In the genomic region with DNA sequence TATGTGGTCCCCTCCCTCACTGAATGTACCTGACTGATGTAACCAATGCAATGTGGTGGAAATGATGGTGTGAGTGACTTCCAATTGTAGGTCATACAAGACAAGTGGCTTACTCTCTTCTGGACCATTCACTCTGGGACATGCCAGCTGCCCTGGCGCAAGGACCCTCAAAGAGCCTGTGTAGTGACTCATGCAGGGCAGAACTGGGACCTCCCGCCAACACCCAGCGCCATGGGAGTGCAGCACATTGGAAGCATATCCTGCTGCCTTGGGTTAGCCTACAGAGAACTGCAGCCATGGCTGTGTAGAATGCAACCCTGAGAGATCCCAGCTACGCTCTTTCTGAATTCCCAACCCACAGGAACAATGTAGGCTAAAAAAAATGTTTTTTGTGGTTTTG, we compare ENCODE assay signal across 28 cellular contexts.
"Had no signal": no experiment of that assay in that cellular context is flagged by ENCODE, and none has a peak within 500 bp of the region (broad histone marks: within the 10 kb centered on the region; RNA-seq: fewer than 3 reads in every experiment).

No MANE protein-coding gene starts in this region.

- H3K27me3 Mint-ChIP-seq: stimulated activated memory B cell treated with anti-CD40 and anti-IgM and Interleukin-4, amounts not matched to agents 10 μg/mL and 1 μg/mL and 100 μg/mL, for 72 hours; stimulated activated naive CD8-positive, alpha-beta T cell treated with anti-CD3 and anti-CD28 coated beads, Interleukin-15, amount 100 ng/mL, for 72 hours; stimulated activated naive CD8-positive, alpha-beta T cell treated with anti-CD3 and anti-CD28 coated beads, Interleukin-15, Interleukin-2, amounts not matched to agents 100 ng/mL and 50 ng/mL, for 24 hours had no signal

- H3K4me3 Mint-ChIP-seq: stimulated activated effector memory CD8-positive, alpha-beta T cell treated with anti-CD3 and anti-CD28 coated beads, Interleukin-12 subunit alpha, Interleukin-12 subunit beta, amount 100 ng/mL, for 72 hours; stimulated activated memory B cell treated with anti-CD40 and anti-IgM and Interleukin-4, amounts not matched to agents 10 μg/mL and 1 μg/mL and 100 μg/mL, for 72 hours; stimulated activated naive B cell treated with anti-CD40 and anti-IgM and Interleukin-4, amounts not matched to agents 10 μg/mL and 1 μg/mL and 100 μg/mL, for 72 hours; stimulated activated naive CD8-positive, alpha-beta T cell treated with anti-CD3 and anti-CD28 coated beads, Interleukin-15, amount 100 ng/mL, for 72 hours; stimulated activated naive CD8-positive, alpha-beta T cell treated with anti-CD3 and anti-CD28 coated beads, Interleukin-15, Interleukin-2, amounts not matched to agents 100 ng/mL and 50 ng/mL, for 24 hours; type B pancreatic cell had no signal

- H3K9me3 Mint-ChIP-seq: stimulated activated effector memory CD8-positive, alpha-beta T cell treated with anti-CD3 and anti-CD28 coated beads, Interleukin-12 subunit alpha, Interleukin-12 subunit beta, amount 100 ng/mL, for 72 hours; stimulated activated memory B cell treated with anti-CD40 and anti-IgM and Interleukin-4, amounts not matched to agents 10 μg/mL and 1 μg/mL and 100 μg/mL, for 72 hours; stimulated activated naive B cell treated with anti-CD40 and anti-IgM and Interleukin-4, amounts not matched to agents 10 μg/mL and 1 μg/mL and 100 μg/mL, for 72 hours; stimulated activated naive CD8-positive, alpha-beta T cell treated with anti-CD3 and anti-CD28 coated beads, Interleukin-15, amount 100 ng/mL, for 72 hours; stimulated activated naive CD8-positive, alpha-beta T cell treated with anti-CD3 and anti-CD28 coated beads, Interleukin-15, Interleukin-2, amounts not matched to agents 100 ng/mL and 50 ng/mL, for 24 hours; type B pancreatic cell had no signal

- H3K27ac Mint-ChIP-seq: stimulated activated effector memory CD8-positive, alpha-beta T cell treated with anti-CD3 and anti-CD28 coated beads, Interleukin-12 subunit alpha, Interleukin-12 subunit beta, amount 100 ng/mL, for 72 hours; stimulated activated memory B cell treated with anti-CD40 and anti-IgM and Interleukin-4, amounts not matched to agents 10 μg/mL and 1 μg/mL and 100 μg/mL, for 72 hours; stimulated activated naive B cell treated with anti-CD40 and anti-IgM and Interleukin-4, amounts not matched to agents 10 μg/mL and 1 μg/mL and 100 μg/mL, for 72 hours; stimulated activated naive CD8-positive, alpha-beta T cell treated with anti-CD3 and anti-CD28 coated beads, Interleukin-15, amount 100 ng/mL, for 72 hours; stimulated activated naive CD8-positive, alpha-beta T cell treated with anti-CD3 and anti-CD28 coated beads, Interleukin-15, Interleukin-2, amounts not matched to agents 100 ng/mL and 50 ng/mL, for 24 hours; type B pancreatic cell had no signal

- DNase-seq: stimulated activated CD4-positive, alpha-beta T cell treated with anti-CD3 and anti-CD28 coated beads, Interleukin-2, amount 100 ng/mL, for 24 hours; stimulated activated CD4-positive, alpha-beta T cell treated with anti-CD3 and anti-CD28 coated beads, Interleukin-2, amount 100 ng/mL, for 48 hours; stimulated activated CD4-positive, alpha-beta T cell treated with anti-CD3 and anti-CD28 coated beads, Interleukin-4, amount 100 ng/mL, for 1 hour; stimulated activated CD4-positive, alpha-beta T cell treated with anti-CD3 and anti-CD28 coated beads, Interleukin-4, amount 100 ng/mL, for 24 hours; stimulated activated CD4-positive, alpha-beta T cell treated with anti-CD3 and anti-CD28 coated beads, Interleukin-4, amount 100 ng/mL, for 4 hours; stimulated activated CD8-positive, alpha-beta memory T cell treated with anti-CD3 and anti-CD28 coated beads, Interleukin-4, amount 100 ng/mL, for 48 hours; stimulated activated naive B cell treated with anti-CD40 and anti-IgM and Interleukin-4, amounts not matched to agents 10 μg/mL and 1 μg/mL and 100 μg/mL, for 72 hours; stimulated activated naive CD4-positive, alpha-beta T cell; stimulated activated naive CD8-positive, alpha-beta T cell treated with anti-CD3 and anti-CD28 coated beads, Interleukin-15, amount 100 ng/mL, for 72 hours; stimulated activated naive CD8-positive, alpha-beta T cell treated with anti-CD3 and anti-CD28 coated beads, Interleukin-15, Interleukin-2, amounts not matched to agents 100 U/mL and 50 U/mL, for 24 hours; stomach; substantia nigra; testis; thyroid gland; transverse colon; trophoblast cell; upper lobe of right lung; uterus had no signal

- H3K9me3 ChIP-seq: stomach, suprapubic skin, testis, thoracic aorta, thyroid gland, tibial artery, tibial nerve, transverse colon, upper lobe of left lung, upper lobe of right lung, uterus, vagina had no signal

- H3K4me3 ChIP-seq: stomach, suprapubic skin, testis, thoracic aorta, thyroid gland, tibial artery, tibial nerve, transverse colon, upper lobe of left lung, upper lobe of right lung, uterus, vagina had no signal

- H3K36me3 Mint-ChIP-seq: stimulated activated effector memory CD8-positive, alpha-beta T cell treated with anti-CD3 and anti-CD28 coated beads, Interleukin-12 subunit alpha, Interleukin-12 subunit beta, amount 100 ng/mL, for 72 hours; stimulated activated memory B cell treated with anti-CD40 and anti-IgM and Interleukin-4, amounts not matched to agents 10 μg/mL and 1 μg/mL and 100 μg/mL, for 72 hours; stimulated activated naive B cell treated with anti-CD40 and anti-IgM and Interleukin-4, amounts not matched to agents 10 μg/mL and 1 μg/mL and 100 μg/mL, for 72 hours had no signal

- H3K27me3 ChIP-seq: stomach, suprapubic skin, testis, thyroid gland, tibial artery, tibial nerve, transverse colon, upper lobe of left lung, upper lobe of right lung, uterus, vagina had no signal

- H3K27ac ChIP-seq: stomach, suprapubic skin, testis, thoracic aorta, thyroid gland, tibial artery, tibial nerve, transverse colon, upper lobe of left lung, upper lobe of right lung, uterus, vagina had no signal

- H3K36me3 ChIP-seq: transverse colon, upper lobe of left lung, upper lobe of right lung, uterus had no signal

- H3K4me1 Mint-ChIP-seq: stimulated activated effector memory CD8-positive, alpha-beta T cell treated with anti-CD3 and anti-CD28 coated beads, Interleukin-12 subunit alpha, Interleukin-12 subunit beta, amount 100 ng/mL, for 72 hours; stimulated activated memory B cell treated with anti-CD40 and anti-IgM and Interleukin-4, amounts not matched to agents 10 μg/mL and 1 μg/mL and 100 μg/mL, for 72 hours; stimulated activated naive B cell treated with anti-CD40 and anti-IgM and Interleukin-4, amounts not matched to agents 10 μg/mL and 1 μg/mL and 100 μg/mL, for 72 hours; stimulated activated naive CD8-positive, alpha-beta T cell treated with anti-CD3 and anti-CD28 coated beads, Interleukin-15, amount 100 ng/mL, for 72 hours had no signal

- H3K4me1 ChIP-seq: stomach, suprapubic skin, testis, thyroid gland, tibial artery, tibial nerve, upper lobe of left lung, upper lobe of right lung, uterus, vagina had no signal
